1 cellular context compared by ENCODE assay signal in the genomic region with DNA sequence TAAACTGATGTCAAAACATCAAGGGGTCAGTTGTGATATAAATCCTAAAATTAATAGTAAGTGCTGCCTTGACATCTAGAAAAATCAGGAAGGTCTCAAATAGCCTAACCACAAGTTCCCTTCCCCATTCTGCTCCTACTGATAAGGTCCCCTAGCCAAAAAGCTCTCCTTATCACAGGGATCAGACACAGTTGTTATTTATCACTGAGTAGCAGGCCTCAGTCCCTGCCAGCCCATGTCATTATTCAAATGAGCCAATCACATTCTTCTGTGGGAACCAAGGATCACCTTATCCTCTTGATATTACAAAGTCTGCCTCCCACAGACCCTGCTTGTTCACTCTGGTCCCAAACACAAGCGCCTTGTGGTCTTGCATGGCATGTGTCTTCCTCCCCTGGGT.
TF ChIP-seq lines count a peak whose summit lies in the region.

No MANE protein-coding gene starts in this region.

TF ChIP-seq in K562, 482 proteins besides CTCF, POLR2A, EP300 and RAD21 (continued from another document):
- no peak for TF ChIP-seq PCBP1 (IDR thresholded peaks at IDR 0.05; ENCODE audit: low read depth, low read length, poor library complexity, severe bottlenecking)
- TF ChIP-seq CCNT2 (IDR thresholded peaks at IDR 0.05; ENCODE audit: borderline replicate concordance, extremely low read depth, insufficient read length, low read depth, low read length), result peak; percentile 85
- TF ChIP-seq ZZZ3 (IDR thresholded peaks at IDR 0.05), result no peak
- TF ChIP-seq POLR3A (IDR thresholded peaks at IDR 0.05; ENCODE audit: borderline replicate concordance, extremely low read depth, insufficient read depth, insufficient read length), result no peak
- TF ChIP-seq, protein P1, sequence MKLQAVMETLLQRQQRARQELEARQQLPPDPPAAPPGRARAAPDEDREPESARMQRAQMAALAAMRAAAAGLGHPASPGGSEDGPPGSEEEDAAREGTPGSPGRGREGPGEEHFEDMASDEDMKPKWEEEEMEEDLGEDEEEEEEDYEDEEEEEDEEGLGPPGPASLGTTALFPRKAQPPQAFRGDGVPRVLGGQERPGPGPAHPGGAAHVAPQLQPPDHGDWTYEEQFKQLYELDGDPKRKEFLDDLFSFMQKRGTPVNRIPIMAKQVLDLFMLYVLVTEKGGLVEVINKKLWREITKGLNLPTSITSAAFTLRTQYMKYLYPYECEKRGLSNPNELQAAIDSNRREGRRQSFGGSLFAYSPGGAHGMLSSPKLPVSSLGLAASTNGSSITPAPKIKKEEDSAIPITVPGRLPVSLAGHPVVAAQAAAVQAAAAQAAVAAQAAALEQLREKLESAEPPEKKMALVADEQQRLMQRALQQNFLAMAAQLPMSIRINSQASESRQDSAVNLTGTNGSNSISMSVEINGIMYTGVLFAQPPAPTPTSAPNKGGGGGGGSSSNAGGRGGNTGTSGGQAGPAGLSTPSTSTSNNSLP (IDR thresholded peaks at IDR 0.05; ENCODE audit: borderline replicate concordance, low read depth, low read length), result no peak
- peak; percentile 79 for TF ChIP-seq NFIC (IDR thresholded peaks at IDR 0.05)
- TF ChIP-seq ZNF699 (CRISPR knock-in tag; IDR thresholded peaks at IDR 0.05; ENCODE audit: insufficient replicate concordance), result no peak
- TF ChIP-seq CREB1 (IDR thresholded peaks at IDR 0.05), result 0 out of 2 replicates have a peak, but pooled peaks have one; percentile 16
- TF ChIP-seq CREB1 (CRISPR knock-in tag; IDR thresholded peaks at IDR 0.05), result no peak
- TF ChIP-seq JUND (IDR thresholded peaks at IDR 0.05; ENCODE audit: borderline replicate concordance, low read depth, low read length), result peak; percentile 62; the same call in 1 of the 2 replicates
- TF ChIP-seq JUND (tag; IDR thresholded peaks at IDR 0.05; ENCODE audit: borderline replicate concordance, low read depth, low read length), result peak; percentile 6; the same call in 1 of the 3 replicates
- TF ChIP-seq SMARCE1 (IDR thresholded peaks at IDR 0.05), result peak; percentile 95
- TF ChIP-seq GABPB2 (CRISPR knock-in tag; conservative IDR thresholded peaks at IDR 0.05), result no peak
- no peak for TF ChIP-seq NCOA2 (IDR thresholded peaks at IDR 0.05; ENCODE audit: partially characterized antibody in 2 of 2)
- no peak for TF ChIP-seq ZFP36 (IDR thresholded peaks at IDR 0.05; ENCODE audit: low read depth, low read length, partially characterized antibody)
- peak; percentile 53; the same call in 1 of the 2 replicates for TF ChIP-seq CXXC5 (CRISPR knock-in tag; IDR thresholded peaks at IDR 0.05)
- TF ChIP-seq TCF3 (CRISPR knock-in tag; IDR thresholded peaks at IDR 0.05), result peak; percentile 93
- TF ChIP-seq, protein P2, sequence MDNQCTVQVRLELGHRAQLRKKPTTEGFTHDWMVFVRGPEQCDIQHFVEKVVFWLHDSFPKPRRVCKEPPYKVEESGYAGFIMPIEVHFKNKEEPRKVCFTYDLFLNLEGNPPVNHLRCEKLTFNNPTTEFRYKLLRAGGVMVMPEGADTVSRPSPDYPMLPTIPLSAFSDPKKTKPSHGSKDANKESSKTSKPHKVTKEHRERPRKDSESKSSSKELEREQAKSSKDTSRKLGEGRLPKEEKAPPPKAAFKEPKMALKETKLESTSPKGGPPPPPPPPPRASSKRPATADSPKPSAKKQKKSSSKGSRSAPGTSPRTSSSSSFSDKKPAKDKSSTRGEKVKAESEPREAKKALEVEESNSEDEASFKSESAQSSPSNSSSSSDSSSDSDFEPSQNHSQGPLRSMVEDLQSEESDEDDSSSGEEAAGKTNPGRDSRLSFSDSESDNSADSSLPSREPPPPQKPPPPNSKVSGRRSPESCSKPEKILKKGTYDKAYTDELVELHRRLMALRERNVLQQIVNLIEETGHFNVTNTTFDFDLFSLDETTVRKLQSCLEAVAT (IDR thresholded peaks at IDR 0.05), result peak in 1 of 2 experiments; percentile 87; a peak in 2 of 4 replicates
